17 cellular contexts compared by ENCODE assay signal in the genomic region with DNA sequence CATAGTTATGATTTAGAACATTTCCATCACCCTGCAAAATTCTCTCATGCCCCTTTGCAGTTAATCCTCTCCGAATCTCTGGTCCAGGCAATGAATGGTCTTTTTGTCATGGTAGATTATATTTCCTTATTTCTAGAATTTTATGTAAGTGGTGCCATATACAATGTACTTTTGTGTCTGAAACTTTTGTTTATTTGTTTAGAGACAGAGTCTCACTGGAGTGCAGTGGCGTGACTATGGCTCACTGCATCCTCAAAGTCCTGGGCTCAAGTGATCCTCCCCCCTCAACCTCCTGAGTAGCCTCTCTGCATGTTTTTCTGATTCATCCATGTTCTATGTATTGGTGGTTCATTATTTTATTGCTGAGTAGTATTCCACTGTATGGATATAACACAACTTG. TPM values are rescaled to one million over a fixed set of nuclear protein-coding genes. Genes with fewer than 3 reads are reported as not detected.
A peak's percentile ranks its signal among the peaks of the same experiment; 100 is the strongest.
DNase-seq lines count a peak whose midpoint lies in the region; TF ChIP-seq lines count a peak whose summit lies in the region.
"Had no signal": no experiment of that assay in that cellular context is flagged by ENCODE, and none has a peak within 500 bp of the region (broad histone marks: within the 10 kb centered on the region; RNA-seq: fewer than 3 reads in every experiment).

No MANE protein-coding gene starts in this region.

- no peaks in the 10 kb centered on the region for H3F3A ChIP-seq in PC-9 (ENCODE audit: insufficient read depth, low read depth)

- H3K4me2 ChIP-seq in PC-9: no peak overlapping the region
- H3K4me2 ChIP-seq: A549 had no signal

- no peaks in the 10 kb centered on the region for H3K27me3 ChIP-seq in SJCRH30
- no peaks in the 10 kb centered on the region for H3K27me3 ChIP-seq in PC-9 (ENCODE audit: insufficient read depth, low read depth)
- H3K27me3 ChIP-seq: BLaER1 treated with 17β-estradiol and CSF1 and Interleukin-3, amounts not matched to agents 10 nM and 100 nM had no signal

- H3K9me2 ChIP-seq in PC-9 (ENCODE audit: insufficient read depth): no peaks in the 10 kb centered on the region

- DNase-seq in DMS53 (lab: John Stamatoyannopoulos, UW): peak; percentile 18
- no peak for DNase-seq in DMS53 treated with DMSO at 0.1 percent for 48 hours (lab: John Stamatoyannopoulos, UW; ENCODE audit: unreplicated experiment)
- peak; percentile 59 to 72 for DNase-seq in SJCRH30
- DNase-seq in foreskin melanocyte: peak; percentile 91
- DNase-seq in NCI-H69 (lab: John Stamatoyannopoulos, UW): no peak
- DNase-seq in PC-9: no peak
- DNase-seq: AML-193; Caco-2; Calu3; CD4-positive, alpha-beta T cell; CD8-positive, alpha-beta T cell; DMS79 treated with DMSO at 0.1 percent for 48 hours; GF-D8 had no signal

- POLR2A ChIA-PET in PC-9 (lab: Charles Lee; ENCODE audit: unreplicated experiment): no interaction called here

- no peak for TF ChIP-seq CTCF in PC-9 (conservative IDR thresholded peaks at IDR 0.05)

- H2AFZ ChIP-seq in PC-9: no peak overlapping the region

- no peaks in the 10 kb centered on the region for H4K20me1 ChIP-seq in PC-9 (ENCODE audit: insufficient read depth)
- H4K20me1 ChIP-seq: BLaER1 treated with 17β-estradiol and CSF1 and Interleukin-3, amounts not matched to agents 10 nM and 100 nM had no signal

- CTCF ChIA-PET in PC-9 (lab: Charles Lee): no interaction called here

- peaks cover 4% of the 10 kb centered on the region; the same call in 1 of the 2 replicates for H3K9me3 ChIP-seq in SJCRH30 (replicated peaks)
- H3K9me3 ChIP-seq in PC-9 (ENCODE audit: insufficient read depth, low read depth): no peaks in the 10 kb centered on the region; the same call in 1 of the 2 replicates

- no peaks in the 10 kb centered on the region for H3K79me2 ChIP-seq in PC-9 (ENCODE audit: low read depth)

- H3K4me3 ChIP-seq in SJCRH30: no peak overlapping the region
- H3K4me3 ChIP-seq in PC-9: no peak overlapping the region
- H3K4me3 ChIP-seq: A549; BLaER1 treated with 17β-estradiol and CSF1 and Interleukin-3, amounts not matched to agents 10 nM and 100 nM had no signal

- peak overlapping the region; percentile 60 for H3K27ac ChIP-seq in SJCRH30
- H3K27ac ChIP-seq in PC-9: no peak overlapping the region
- H3K27ac ChIP-seq: 22Rv1; A549; BLaER1 treated with 17β-estradiol and CSF1 and Interleukin-3, amounts not matched to agents 10 nM and 100 nM; C4-2B had no signal

- H3K36me3 ChIP-seq in SJCRH30 (no peaks in the 10 kb centered on the region), PC-9 (ENCODE audit: low read depth) (no peaks in the 10 kb centered on the region)
- H3K36me3 ChIP-seq: BLaER1 treated with 17β-estradiol and CSF1 and Interleukin-3, amounts not matched to agents 10 nM and 100 nM had no signal

- no TSS peak for BruUV-seq in PC-9 (replicated peaks; lab: Mats Ljungman, UMichigan)

- H3K4me1 ChIP-seq in SJCRH30: peaks cover 15% of the 10 kb centered on the region
- no peaks in the 10 kb centered on the region for H3K4me1 ChIP-seq in PC-9 (replicated peaks; ENCODE audit: insufficient read depth)
- H3K4me1 ChIP-seq: A549, Caco-2 had no signal

- intact Hi-C loops in PC-9 (cut with micrococcal nuclease; ENCODE audit: unreplicated experiment): no loop called here

RNA-seq across cellular contexts. Expression of gene PDK4, which starts 23.2 kb away (rescaled TPM):
- total RNA-seq in SJCRH30 (2014; rRNA removed; shearing (Covaris generic)): 1.4 and 1.5 TPM in 2 replicates
- 2.4 and 4.8 TPM in 2 replicates for total RNA-seq in PC-9 (2021)
- total RNA-seq: CD4-positive, alpha-beta T cell; CD8-positive, alpha-beta T cell had no signal

Comparison
In these comparisons a context has a peak if more than half of its experiments do, and no peak if none do; other contexts are left out.
1. DNase-seq: peak in DMS53 (single experiment), SJCRH30 (2 of 2) and foreskin melanocyte (single experiment); none in DMS53 treated with DMSO at 0.1 percent for 48 hours (single experiment), NCI-H69 (single experiment) and PC-9 (0 of 2).